Comparison of ENCODE assay signal across 16 cellular contexts in the genomic region with DNA sequence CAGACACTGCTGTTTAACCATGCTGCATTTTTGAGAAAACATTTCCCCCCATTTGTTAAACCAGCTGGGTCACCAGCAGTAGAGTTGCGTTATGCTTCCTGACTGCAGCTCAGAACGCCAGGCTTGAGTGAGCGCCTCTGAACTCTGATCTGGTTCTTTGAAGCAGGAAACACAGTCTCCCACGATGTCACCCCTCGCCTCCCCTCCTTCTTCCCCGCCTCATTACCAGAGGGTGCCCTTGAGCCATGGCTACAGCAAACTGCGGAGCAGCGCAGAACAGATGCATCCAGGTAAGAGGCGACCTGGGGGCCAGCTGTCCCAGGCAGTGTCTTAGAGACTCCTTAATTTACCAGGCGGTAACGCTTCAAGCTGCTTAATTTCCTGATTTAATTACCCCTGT.
A peak's percentile ranks its signal among the peaks of the same experiment; 100 is the strongest.
DNase-seq lines count a peak whose midpoint lies in the region; ATAC-seq and TF ChIP-seq lines count a peak whose summit lies in the region.
"Had no signal": no experiment of that assay in that cellular context is flagged by ENCODE, and none has a peak within 500 bp of the region (broad histone marks: within the 10 kb centered on the region; RNA-seq: fewer than 3 reads in every experiment).

No MANE protein-coding gene starts in this region.

- H3K27me3 ChIP-seq in duodenal mucosa (ENCODE audit: control insufficient read depth in 1 of 2, insufficient read depth in 2 of 2, low read length in 2 of 2), result no peaks in the 10 kb centered on the region
- H3K27me3 ChIP-seq in parathyroid adenoma (ENCODE audit: control insufficient read depth, insufficient read depth, low read length), result no peaks in the 10 kb centered on the region

- H3K4me3 ChIP-seq in duodenal mucosa (ENCODE audit: low read depth in 1 of 2, low read length in 2 of 2), result no peak overlapping the region
- H3K4me3 ChIP-seq in parathyroid adenoma (ENCODE audit: low read depth, low read length), result no peak overlapping the region
- H3K4me3 ChIP-seq: PC-9, psoas muscle had no signal

- no peak for ATAC-seq in GM19397 (IDR thresholded peaks at IDR 0.05; ENCODE audit: unreplicated experiment)
- ATAC-seq: psoas muscle; stimulated activated memory B cell treated with anti-CD40 and anti-IgM and Interleukin-4, amounts not matched to agents 10 μg/mL and 1 μg/mL and 100 μg/mL, for 72 hours; T-helper 17 cell had no signal

- peak overlapping the region; percentile 38 for H3K4me2 ChIP-seq in parathyroid adenoma (ENCODE audit: low read length)
- H3K4me2 ChIP-seq: PC-9 had no signal

- H3K36me3 ChIP-seq in duodenal mucosa (ENCODE audit: control insufficient read depth in 1 of 2, insufficient read depth in 2 of 2, low read length in 2 of 2), result no peaks in the 10 kb centered on the region
- H3K36me3 ChIP-seq in parathyroid adenoma (ENCODE audit: control insufficient read depth, insufficient read depth, low read length), result no peaks in the 10 kb centered on the region

- peaks cover 3 to 9% of the 10 kb centered on the region in 2 donors for H3K4me1 ChIP-seq in duodenal mucosa (ENCODE audit: control insufficient read depth in 1 of 2, insufficient read depth in 2 of 2, low read length in 2 of 2)
- H3K4me1 ChIP-seq in parathyroid adenoma, result no peaks in the 10 kb centered on the region
- H3K4me1 ChIP-seq: psoas muscle had no signal

- no peak for TF ChIP-seq CTCF in parathyroid adenoma (IDR thresholded peaks at IDR 0.05)

- peak; percentile 63 for DNase-seq in G401 (ENCODE audit: low spot score)
- DNase-seq in NCI-H526 treated with DMSO at 0.1 percent for 48 hours (lab: John Stamatoyannopoulos, UW), result peak; percentile 38
- no peak for DNase-seq in cortex of kidney (lab: John Stamatoyannopoulos, UW)
- no peak for DNase-seq in EL
- DNase-seq in KG1 (lab: John Stamatoyannopoulos, UW), result no peak
- DNase-seq: activated CD4-positive, alpha-beta memory T cell treated with anti-CD3 and anti-CD28 coated beads, Interleukin-2, amount 10 ng/mL, durations not matched to agents 7 days and 5 days; NCI-H2029 treated with DMSO at 0.1 percent for 48 hours; PC-9; psoas muscle; stimulated activated CD4-positive, alpha-beta T cell treated with anti-CD3 and anti-CD28 coated beads, Interleukin-2, amount 100 ng/mL, for 48 hours; T-helper 17 cell had no signal

- H3K9ac ChIP-seq in duodenal mucosa (ENCODE audit: low read depth in 1 of 2, low read length in 2 of 2) (peak overlapping the region in 1 of 2 donors; percentile 32), parathyroid adenoma (no peak overlapping the region)

- H3K79me2 ChIP-seq in parathyroid adenoma, result no peaks in the 10 kb centered on the region

- in situ Hi-C loops in G401 (cut with HindIII; ENCODE audit: low sequenced_read_pairs), result no loop called here

- H3K27ac ChIP-seq in duodenal mucosa (ENCODE audit: low read depth, low read length) (peak overlapping the region; percentile 10), parathyroid adenoma (no peak overlapping the region)
- H3K27ac ChIP-seq: C4-2B, PC-9, psoas muscle had no signal

- no peak overlapping the region for H2AFZ ChIP-seq in parathyroid adenoma
- H2AFZ ChIP-seq: PC-9 had no signal

- no peaks in the 10 kb centered on the region for H3K9me3 ChIP-seq in duodenal mucosa (ENCODE audit: control insufficient read depth in 1 of 2, low read length in 2 of 2)
- H3K9me3 ChIP-seq in parathyroid adenoma (ENCODE audit: control insufficient read depth, low read length), result no peaks in the 10 kb centered on the region
- H3K9me3 ChIP-seq: psoas muscle had no signal

Comparison
In these comparisons a context has a peak if more than half of its experiments do, and no peak if none do; other contexts are left out.
1. DNase-seq: peak in G401 (single experiment) and NCI-H526 treated with DMSO at 0.1 percent for 48 hours (single experiment); none in cortex of kidney (single experiment), EL (single experiment) and KG1 (single experiment).